8 cellular contexts compared by ENCODE assay signal in genomic region chr10:103661951-103662405, GRCh38.
DNase-seq lines count a peak whose midpoint lies in the region; ATAC-seq and TF ChIP-seq lines count a peak whose summit lies in the region.

No MANE protein-coding gene starts in this region.

- H3K36me3 ChIP-seq in left ventricle myocardium inferior (peaks cover 23% of the 10 kb centered on the region), lung (ENCODE audit: control insufficient read depth in 2 of 2, insufficient read depth in 2 of 2, low read length in 2 of 2) (peaks cover 0 to 10% of the 10 kb centered on the region in 2 donors), uterus (no peaks in the 10 kb centered on the region)

- H3K27ac ChIP-seq in left ventricle myocardium inferior (replicated peaks) (peak overlapping the region; percentile 92), lung (ENCODE audit: low read depth in 1 of 2, low read length in 1 of 2) (peak overlapping the region; percentile 88 to 91), uterus (peak overlapping the region; percentile 97 to 100)

- no peak for ATAC-seq in lung (ENCODE audit: insufficient read depth, low FRiP score)

- intact Hi-C loops in left ventricle myocardium inferior (cut with micrococcal nuclease): no loop called here
- intact Hi-C loops in cardiac septum (cut with DNase I): no loop called here
- intact Hi-C loops in uterus (cut with DNase I; ENCODE audit: low total_unique reads): no loop called here

- TF ChIP-seq POLR2A in uterus (IDR thresholded peaks at IDR 0.05): no peak

- no peak for TF ChIP-seq CTCF in left ventricle myocardium inferior (IDR thresholded peaks at IDR 0.05; ENCODE audit: borderline replicate concordance)
- TF ChIP-seq CTCF in astrocyte of the spinal cord (IDR thresholded peaks at IDR 0.05; ENCODE audit: low read depth, low read length): no peak
- TF ChIP-seq CTCF in lung (IDR thresholded peaks at IDR 0.05; ENCODE audit: control extremely low read depth, extremely low read depth): no peak
- TF ChIP-seq CTCF in uterus (IDR thresholded peaks at IDR 0.05): no peak

- DNase-seq in left ventricle myocardium inferior (no peak), cardiac septum (ENCODE audit: low spot score) (no peak), astrocyte of the spinal cord (ENCODE audit: low read depth, low spot score) (no peak), lung (ENCODE audit: low spot score) (no peak), uterus (no peak), NCI-H446 treated with DMSO at 0.1 percent for 48 hours (lab: John Stamatoyannopoulos, UW) (no peak), cortex of kidney (lab: John Stamatoyannopoulos, UW) (no peak), dermis blood vessel endothelial cell (no peak)

- H3K9me3 ChIP-seq in left ventricle myocardium inferior (replicated peaks) (peaks cover 6% of the 10 kb centered on the region), lung (ENCODE audit: control insufficient read depth in 2 of 2, insufficient read depth in 1 of 2, low read length in 1 of 2) (no peaks in the 10 kb centered on the region), uterus (no peaks in the 10 kb centered on the region)

- H3K27me3 ChIP-seq in left ventricle myocardium inferior (ENCODE audit: low read depth) (no peaks in the 10 kb centered on the region), lung (ENCODE audit: control insufficient read depth, insufficient read depth) (no peaks in the 10 kb centered on the region), uterus (no peaks in the 10 kb centered on the region)

- 43 to 57% methylated on average over 8 to 9 of the region's 9 CpGs for whole genome bisulfite sequencing in lung, 2 donors

- H3K4me3 ChIP-seq in left ventricle myocardium inferior (peak overlapping the region; percentile 78), astrocyte of the spinal cord (ENCODE audit: low read depth, low read length) (peak overlapping the region; percentile 50), lung (no peak overlapping the region), uterus (peak overlapping the region; percentile 69 to 84)

- in situ Hi-C loops in astrocyte of the spinal cord (cut with HindIII; ENCODE audit: low sequenced_read_pairs): no loop called here

- H3K4me1 ChIP-seq in left ventricle myocardium inferior: peaks cover 76% of the 10 kb centered on the region
- peaks cover 0 to 13% of the 10 kb centered on the region in 2 donors for H3K4me1 ChIP-seq in lung (ENCODE audit: control insufficient read depth in 2 of 2, insufficient read depth in 2 of 2, low read length in 2 of 2)
- H3K4me1 ChIP-seq in uterus: peaks cover 0 to 19% of the 10 kb centered on the region in 2 donors
